ENCODE assay signal across 10 cellular contexts in genomic region chr14:99755629-99756603, GRCh38. TPM values are rescaled to one million over a fixed set of nuclear protein-coding genes. Genes with fewer than 3 reads are reported as not detected.
DNase-seq lines count a peak whose midpoint lies in the region; ATAC-seq and FAIRE-seq lines count a peak whose summit lies in the region.
"Had no signal": no experiment of that assay in that cellular context is flagged by ENCODE, and none has a peak within 500 bp of the region (broad histone marks: within the 10 kb centered on the region; RNA-seq: fewer than 3 reads in every experiment).

No MANE protein-coding gene starts in this region.

- H3K9me3 Mint-ChIP-seq in naive thymus-derived CD4-positive, alpha-beta T cell, result no peaks in the 10 kb centered on the region
- H3K9me3 Mint-ChIP-seq: dendritic cell treated with granulocyte-macrophage colony-stimulating factor and Interleukin-4, amounts not matched to agents 40 ng/mL and 50 ng/mL, for 4 days had no signal

- ATAC-seq in Right ventricle myocardium inferior, result peak; percentile 79
- ATAC-seq in naive thymus-derived CD4-positive, alpha-beta T cell, result no peak
- ATAC-seq in GM19455 (IDR thresholded peaks at IDR 0.05; ENCODE audit: unreplicated experiment), result no peak

- no peak overlapping the region for H3K9ac ChIP-seq in adipocyte (ENCODE audit: low read length)

- H3K27me3 ChIP-seq in adipocyte (replicated peaks; ENCODE audit: control insufficient read depth, insufficient read depth, low read length), result peaks cover 7% of the 10 kb centered on the region
- H3K27me3 ChIP-seq in naive thymus-derived CD4-positive, alpha-beta T cell (ENCODE audit: control insufficient read depth in 2 of 2, insufficient read depth in 2 of 2, low read length in 2 of 2), result peaks cover 0 to 14% of the 10 kb centered on the region in 2 donors
- no peaks in the 10 kb centered on the region for H3K27me3 ChIP-seq in small intestine (ENCODE audit: control insufficient read depth in 2 of 2, insufficient read depth in 2 of 2, low read length in 2 of 2)

- H3K4me3 Mint-ChIP-seq in naive thymus-derived CD4-positive, alpha-beta T cell, result no peak overlapping the region
- H3K4me3 Mint-ChIP-seq: dendritic cell treated with granulocyte-macrophage colony-stimulating factor and Interleukin-4, amounts not matched to agents 40 ng/mL and 50 ng/mL, for 4 days had no signal

- WGBS in small intestine, 3 donors, result 43 to 55% (median 44%) methylated on average over 21 of the region's 21 CpGs

- POLR2A ChIA-PET in naive thymus-derived CD4-positive, alpha-beta T cell (lab: Charles Lee), result no interaction called here

- H3K27me3 Mint-ChIP-seq in naive thymus-derived CD4-positive, alpha-beta T cell, result peaks cover 21 to 50% (median 33%) of the 10 kb centered on the region in 5 donors

- in situ Hi-C loops in Caki2 (cut with HindIII; ENCODE audit: low pct_unique_long_range_greater_than_20kb, low sequenced_read_pairs), result no loop called here

- no peak for FAIRE-seq in small intestine (lab: Jason Lieb, UNC)

- no peaks in the 10 kb centered on the region for H3K36me3 Mint-ChIP-seq in naive thymus-derived CD4-positive, alpha-beta T cell

- H3K4me1 ChIP-seq in adipocyte (ENCODE audit: control insufficient read depth, insufficient read depth, low read length) (peaks cover 62% of the 10 kb centered on the region), small intestine (ENCODE audit: control insufficient read depth in 2 of 2, insufficient read depth in 1 of 2, low read depth in 1 of 2, low read length in 1 of 2) (peaks cover 0 to 4% of the 10 kb centered on the region in 2 donors)
- H3K4me1 ChIP-seq in naive thymus-derived CD4-positive, alpha-beta T cell (ENCODE audit: control insufficient read depth in 2 of 2, insufficient read depth in 2 of 2, low read length in 2 of 2), result peaks cover 0 to 4% of the 10 kb centered on the region in 2 donors

- H3K27ac Mint-ChIP-seq in naive thymus-derived CD4-positive, alpha-beta T cell, result no peak overlapping the region
- H3K27ac Mint-ChIP-seq: dendritic cell treated with granulocyte-macrophage colony-stimulating factor and Interleukin-4, amounts not matched to agents 40 ng/mL and 50 ng/mL, for 4 days had no signal

- no peak overlapping the region for H3K27ac ChIP-seq in naive thymus-derived CD4-positive, alpha-beta T cell (ENCODE audit: low read depth, low read length)
- peak overlapping the region in 1 of 2 donors; percentile 59 for H3K27ac ChIP-seq in small intestine (ENCODE audit: low read depth in 1 of 2, low read length in 1 of 2)
- H3K27ac ChIP-seq: SK-N-MC had no signal

- intact Hi-C loops in Right ventricle myocardium inferior (cut with DNase I), result no loop called here
- intact Hi-C loops in posterior vena cava (cut with DNase I), result no loop called here
- intact Hi-C loops in naive thymus-derived CD4-positive, alpha-beta T cell (cut with micrococcal nuclease), result no loop called here

- CTCF ChIA-PET in naive thymus-derived CD4-positive, alpha-beta T cell (lab: Charles Lee), result no interaction called here

- H3K36me3 ChIP-seq in adipocyte (ENCODE audit: control insufficient read depth, insufficient read depth, low read length, severe bottlenecking), result no peaks in the 10 kb centered on the region
- H3K36me3 ChIP-seq in naive thymus-derived CD4-positive, alpha-beta T cell (ENCODE audit: control insufficient read depth in 2 of 3, insufficient read depth in 3 of 3, low read length in 3 of 3), result no peaks in the 10 kb centered on the region
- H3K36me3 ChIP-seq in small intestine (ENCODE audit: control insufficient read depth in 2 of 2, insufficient read depth in 2 of 2, low read length in 2 of 2), result no peaks in the 10 kb centered on the region

- DNase-seq in Caki2 (ENCODE audit: low read depth) (peak; percentile 80), adipocyte (ENCODE audit: low read depth) (peak; percentile 96), Right ventricle myocardium inferior (ENCODE audit: missing footprints) (peak; percentile 91), posterior vena cava (ENCODE audit: low spot score) (peak; percentile 97), small intestine (no peak), NCI-H128 (lab: John Stamatoyannopoulos, UW; ENCODE audit: unreplicated experiment) (no peak)
- no peak for DNase-seq in naive thymus-derived CD4-positive, alpha-beta T cell

- H3K4me1 Mint-ChIP-seq in naive thymus-derived CD4-positive, alpha-beta T cell, result peaks cover 3 to 23% (median 18%) of the 10 kb centered on the region in 7 donors

- H3K4me3 ChIP-seq in adipocyte (ENCODE audit: low read length) (no peak overlapping the region), small intestine (ENCODE audit: low read depth in 1 of 2, low read length in 2 of 2) (no peak overlapping the region)
- H3K4me3 ChIP-seq in naive thymus-derived CD4-positive, alpha-beta T cell (ENCODE audit: low read length), result no peak overlapping the region
- H3K4me3 ChIP-seq: SK-N-MC had no signal

- H3K9me3 ChIP-seq in adipocyte (ENCODE audit: control insufficient read depth, low read length) (no peaks in the 10 kb centered on the region), small intestine (ENCODE audit: control insufficient read depth, low read depth) (no peaks in the 10 kb centered on the region)
- H3K9me3 ChIP-seq in naive thymus-derived CD4-positive, alpha-beta T cell (ENCODE audit: control insufficient read depth in 2 of 3, low read length in 3 of 3), result no peaks in the 10 kb centered on the region

RNA-seq across cellular contexts. Expression of gene EML1, which starts 37.3 kb away (rescaled TPM):
- total RNA-seq in Caki2 (2014; rRNA removed; shearing (Covaris generic); ENCODE audit: low replicate concordance), result 5.4 and 7.4 TPM in 2 replicates
- total RNA-seq in Right ventricle myocardium inferior (49.6 TPM), posterior vena cava (10 to 100 TPM; 83.1 to 92.6 TPM)
- not detected for total RNA-seq in naive thymus-derived CD4-positive, alpha-beta T cell
- not detected for polyA plus RNA-seq in naive thymus-derived CD4-positive, alpha-beta T cell
- 1 to 10 TPM in 2 of 3 donors, under 1 TPM in 1; 0.22 to 5.9 (median 5.7) TPM for polyA plus RNA-seq in small intestine

Comparison
In these comparisons a context has a peak if more than half of its experiments do, and no peak if none do; other contexts are left out.
1. DNase-seq: peak in Caki2 (single experiment), adipocyte (single experiment), Right ventricle myocardium inferior (single experiment) and posterior vena cava (single experiment); none in naive thymus-derived CD4-positive, alpha-beta T cell (0 of 9), small intestine (single experiment) and NCI-H128 (single experiment).